ENCODE assay signal across 8 cellular contexts in genomic region chr1:161165742-161166668, GRCh38. TPM values are rescaled to one million over a fixed set of nuclear protein-coding genes. Genes with fewer than 3 reads are reported as not detected.
A peak's percentile ranks its signal among the peaks of the same experiment; 100 is the strongest.
DNase-seq lines count a peak whose midpoint lies in the region; ATAC-seq, FAIRE-seq and TF ChIP-seq lines count a peak whose summit lies in the region.

Gene PPOX (plus strand): TSS chr1:161166426. CDS start chr1:161166848, 422 bp downstream.

- H3K36me3 ChIP-seq in keratinocyte (ENCODE audit: control insufficient read depth in 2 of 2, extremely low read depth in 1 of 2, insufficient read depth in 2 of 2, low read length in 2 of 2), result peaks cover 15 to 37% of the 10 kb centered on the region in 2 experiments

- peaks cover 4% of the 10 kb centered on the region for H3K79me2 ChIP-seq in keratinocyte (ENCODE audit: control insufficient read depth, insufficient read depth, low read length)

- no peaks in the 10 kb centered on the region for H3K9me1 ChIP-seq in keratinocyte (ENCODE audit: control insufficient read depth, extremely low read depth, insufficient read depth, low read length)

- no peaks in the 10 kb centered on the region for H4K20me1 ChIP-seq in keratinocyte (ENCODE audit: control insufficient read depth, extremely low read depth, insufficient read depth, low read length)

- no peaks in the 10 kb centered on the region for H3K27me3 ChIP-seq in keratinocyte (ENCODE audit: control insufficient read depth, extremely low read depth, insufficient read depth, low read length)

- H2AFZ ChIP-seq in keratinocyte (ENCODE audit: control insufficient read depth, low read length), result peak within 1 kb of the TSS; percentile 92

- peak within 1 kb of the TSS; percentile 93 for H3K27ac ChIP-seq in keratinocyte (ENCODE audit: control insufficient read depth, insufficient read depth, low read length)

- peak within 1 kb of the TSS; percentile 97 for H3K4me2 ChIP-seq in keratinocyte (ENCODE audit: control insufficient read depth, extremely low read depth, insufficient read depth, low read depth, low read length)

- FAIRE-seq in keratinocyte (lab: Jason Lieb, UNC), result peak; percentile 83

- peak within 1 kb of the TSS; percentile 68 to 93 (median 89) for H3K4me3 ChIP-seq in keratinocyte (ENCODE audit: control insufficient read depth in 2 of 3, extremely low read depth in 1 of 3, insufficient read depth in 2 of 3, low read depth in 1 of 3, low read length in 3 of 3)

- peak; percentile 40 to 52 (median 43) for TF ChIP-seq CTCF in keratinocyte (optimal IDR thresholded peaks at IDR 0.05 in 1 of 3, IDR thresholded peaks at IDR 0.05 in 1 of 3, conservative IDR thresholded peaks at IDR 0.05 in 1 of 3; ENCODE audit: extremely low read depth in 1 of 3, insufficient read depth in 2 of 3, low read length in 3 of 3)

- H3K9ac ChIP-seq in keratinocyte (ENCODE audit: control insufficient read depth, extremely low read depth, insufficient read depth, low read length), result peak within 1 kb of the TSS; percentile 89

- ATAC-seq in GM19043 (IDR thresholded peaks at IDR 0.05; ENCODE audit: low read depth, unreplicated experiment) (peak; percentile 96), HG03378 (IDR thresholded peaks at IDR 0.05; ENCODE audit: unreplicated experiment) (peak; percentile 90)
- ATAC-seq in activated CD4-positive, CD25-positive, alpha-beta regulatory T cell treated with anti-CD3 and anti-CD28 coated beads, Interleukin-2, amount 50 U/mL, for 24 hours, result peak; percentile 96 to 98

- no peaks in the 10 kb centered on the region for H3K9me3 ChIP-seq in keratinocyte (ENCODE audit: control insufficient read depth, low read depth, low read length)

- H3K4me1 ChIP-seq in keratinocyte (ENCODE audit: control insufficient read depth, extremely low read depth, insufficient read depth, low read length), result peaks cover 16% of the 10 kb centered on the region

- peak; percentile 99 for DNase-seq in Ammon's horn (ENCODE audit: low spot score)
- peak; percentile 96 for DNase-seq in NCI-H446 treated with DMSO at 0.1 percent for 48 hours (lab: John Stamatoyannopoulos, UW)
- peak; percentile 99 for DNase-seq in cerebellar cortex (ENCODE audit: low spot score)
- DNase-seq in keratinocyte (ENCODE audit: low read depth, low spot score), result peak; percentile 86
- peak; percentile 76 to 81 for DNase-seq in stimulated activated CD4-positive, alpha-beta T cell treated with anti-CD3 and anti-CD28 coated beads, Interleukin-15, amount 100 ng/mL, for 1 hour (ENCODE audit: low read depth in 1 of 2, low spot score in 1 of 2)

- dilution Hi-C loops in keratinocyte (cut with MboI; ENCODE audit: extremely low pct_ligation_motif_present, low sequenced_read_pairs), result no loop called here

RNA-seq across cellular contexts. Expression of gene PPOX, which starts in this region (rescaled TPM):
- polyA plus RNA-seq in keratinocyte, result 12.2 to 24.6 TPM (median 17.1 TPM) in 3 replicates
- polyA plus RNA-seq in keratinocyte (2011; ENCODE audit: low read depth), result 5.9 TPM
- 7.0 and 8.5 TPM in 2 replicates for polyA plus RNA-seq in keratinocyte (2011; cell fraction: cytosol; rRNA removed)
- polyA plus RNA-seq in keratinocyte (2011; cell fraction: nucleus; rRNA removed), result 49.7 and 52.8 TPM in 2 replicates
- 13.9 and 14.5 TPM in 2 replicates for polyA plus RNA-seq in keratinocyte (2012; ENCODE audit: low replicate concordance)
- polyA minus RNA-seq in keratinocyte, result 13.7 to 17.4 TPM (median 15.3 TPM) in 3 replicates
- 11.5 TPM for polyA minus RNA-seq in keratinocyte (2011; cell fraction: cytosol; rRNA and poly(A)+ RNA removed)
- 9.1 and 11.6 TPM in 2 replicates for polyA minus RNA-seq in keratinocyte (2011; cell fraction: nucleus; rRNA and poly(A)+ RNA removed)

Comparison
In these comparisons a context has a peak if more than half of its experiments do, and no peak if none do; other contexts are left out.
1. Peak in every context shown above with its lines: DNase-seq, ATAC-seq, H3K4me3 ChIP-seq and H3K27ac ChIP-seq.